1 cellular context compared by ENCODE assay signal in genomic region chr9:129165198-129165597, GRCh38.
TF ChIP-seq lines count a peak whose summit lies in the region.

No MANE protein-coding gene starts in this region.

TF ChIP-seq in HepG2, 621 proteins besides CTCF, POLR2A, EP300 and RAD21:
- TF ChIP-seq SOX13 (IDR thresholded peaks at IDR 0.05): no peak
- no peak for TF ChIP-seq SOX13 (CRISPR knock-in tag; conservative IDR thresholded peaks at IDR 0.05 in 1 of 2, IDR thresholded peaks at IDR 0.05 in 1 of 2)
- no peak for TF ChIP-seq ZNF142 (CRISPR knock-in tag; IDR thresholded peaks at IDR 0.05)
- no peak for TF ChIP-seq ZNF18 (CRISPR knock-in tag; IDR thresholded peaks at IDR 0.05; ENCODE audit: insufficient replicate concordance)
- no peak for TF ChIP-seq FOXA3 (CRISPR knock-in tag; IDR thresholded peaks at IDR 0.05)
- 0 out of 2 replicates have a peak, but pooled peaks have one; percentile 63 for TF ChIP-seq ZNF24 (IDR thresholded peaks at IDR 0.05)
- no peak for TF ChIP-seq CSRNP2 (CRISPR knock-in tag; conservative IDR thresholded peaks at IDR 0.05; ENCODE audit: low read depth)
- no peak for TF ChIP-seq MAFK (conservative IDR thresholded peaks at IDR 0.05 in 1 of 2, IDR thresholded peaks at IDR 0.05 in 1 of 2; ENCODE audit: low read length in 2 of 2)
TF ChIP-seq in HepG2: peak in this region for 1.
